Comparison of ENCODE assay signal across 36 cellular contexts in the genomic region with DNA sequence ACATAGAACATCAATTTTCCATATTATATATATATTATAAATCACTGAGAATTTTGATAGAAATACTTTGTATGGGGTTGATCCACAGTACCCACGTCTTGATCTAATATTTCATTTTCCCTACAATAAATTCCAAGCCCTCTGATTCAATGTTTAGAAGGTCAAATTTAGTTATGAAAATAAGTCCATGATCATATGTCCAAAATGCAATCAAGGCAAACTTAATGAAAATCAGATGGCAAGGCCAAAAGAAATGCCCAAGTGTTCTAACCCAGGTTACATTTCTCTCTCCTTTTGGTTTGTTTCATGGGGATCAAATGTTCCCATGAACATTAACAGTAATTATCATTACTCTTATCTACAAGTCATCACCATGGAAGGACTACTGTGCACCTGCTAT.
"Had no signal": no experiment of that assay in that cellular context is flagged by ENCODE, and none has a peak within 500 bp of the region (broad histone marks: within the 10 kb centered on the region; RNA-seq: fewer than 3 reads in every experiment).

No MANE protein-coding gene starts in this region.

- FAIRE-seq: TTC549 had no signal

- H3K9me3 Mint-ChIP-seq: activated B cell treated with CpG ODN at 0.5 μM for 24 hours; activated CD4-positive, alpha-beta memory T cell treated with anti-CD3 and anti-CD28 coated beads for 36 hours; activated CD4-positive, alpha-beta T cell treated with anti-CD3 and anti-CD28 coated beads, Interleukin-2, amount 10 ng/mL, durations not matched to agents 24 days and 14 days; activated CD8-positive, alpha-beta T cell treated with anti-CD3 and anti-CD28 coated beads for 36 hours; activated naive CD4-positive, alpha-beta T cell treated with anti-CD3 and anti-CD28 coated beads for 36 hours; activated naive CD4-positive, alpha-beta T cell treated with anti-CD3 and anti-CD28 coated beads, Interleukin-2, amount 50 U/mL, for 72 hours; activated naive CD8-positive, alpha-beta T cell treated with anti-CD3 and anti-CD28 coated beads for 36 hours; activated T-cell treated with anti-CD3 and anti-CD28 coated beads, Interleukin-2, amount 50 U/mL, for 4 hours; activated T-cell treated with anti-CD3 and anti-CD28 coated beads, Interleukin-2, amount 50 U/mL, for 72 hours; activated T-helper 1 cell treated with anti-CD3 and anti-CD28 coated beads, Interleukin-12 subunit alpha, Interleukin-12 subunit beta, Interleukin-2, Interleukin-4 antibody, amounts not matched to agents 30 ng/mL and 10 ng/mL and 1 ng/mL, durations not matched to agents 14 hours and 24 hours and 36 hours; activated T-helper 17 cell treated with anti-CD3 and anti-CD28 coated beads, Interleukin-2, amount 50 U/mL, for 72 hours; brain; T-helper 2 cell treated with Interferon-gamma antibody and Interleukin-4, amounts not matched to agents 5 μg/mL and 100 μg/mL, for 36 hours had no signal

- H3K27me3 Mint-ChIP-seq: activated B cell treated with CpG ODN at 0.5 μM for 24 hours; activated CD4-positive, alpha-beta memory T cell treated with anti-CD3 and anti-CD28 coated beads for 36 hours; activated CD4-positive, alpha-beta T cell treated with anti-CD3 and anti-CD28 coated beads, Interleukin-2, amount 10 ng/mL, durations not matched to agents 24 days and 14 days; activated CD8-positive, alpha-beta T cell treated with anti-CD3 and anti-CD28 coated beads for 36 hours; activated naive CD8-positive, alpha-beta T cell treated with anti-CD3 and anti-CD28 coated beads for 36 hours; activated T-helper 17 cell treated with anti-CD3 and anti-CD28 coated beads, Interleukin-2, amount 50 U/mL, for 72 hours had no signal

- H3K4me3 ChIP-seq: ascending aorta, cardiac muscle cell had no signal

- ATAC-seq: activated CD8-positive, alpha-beta T cell treated with anti-CD3 and anti-CD28 coated beads for 36 hours; activated naive CD4-positive, alpha-beta T cell treated with anti-CD3 and anti-CD28 coated beads, Interleukin-2, amount 50 U/mL, for 72 hours; activated T-cell treated with anti-CD3 and anti-CD28 coated beads, Interleukin-2, amount 50 U/mL, for 4 hours; activated T-cell treated with anti-CD3 and anti-CD28 coated beads, Interleukin-2, amount 50 U/mL, for 72 hours; activated T-helper 17 cell treated with anti-CD3 and anti-CD28 coated beads, Interleukin-2, amount 50 U/mL, for 72 hours had no signal

- H3K4me1 Mint-ChIP-seq: activated B cell treated with CpG ODN at 0.5 μM for 24 hours; activated CD4-positive, alpha-beta T cell treated with anti-CD3 and anti-CD28 coated beads, Interleukin-2, amount 10 ng/mL, durations not matched to agents 24 days and 14 days; activated naive CD8-positive, alpha-beta T cell treated with anti-CD3 and anti-CD28 coated beads for 36 hours; activated T-helper 17 cell treated with anti-CD3 and anti-CD28 coated beads, Interleukin-2, amount 50 U/mL, for 72 hours had no signal

- H3K9me3 ChIP-seq: ascending aorta had no signal

- H3K27ac Mint-ChIP-seq: activated B cell treated with CpG ODN at 0.5 μM for 24 hours; activated CD4-positive, alpha-beta memory T cell treated with anti-CD3 and anti-CD28 coated beads for 36 hours; activated CD4-positive, alpha-beta T cell treated with anti-CD3 and anti-CD28 coated beads, Interleukin-2, amount 10 ng/mL, durations not matched to agents 24 days and 14 days; activated CD8-positive, alpha-beta T cell treated with anti-CD3 and anti-CD28 coated beads for 36 hours; activated naive CD4-positive, alpha-beta T cell treated with anti-CD3 and anti-CD28 coated beads for 36 hours; activated naive CD4-positive, alpha-beta T cell treated with anti-CD3 and anti-CD28 coated beads, Interleukin-2, amount 50 U/mL, for 72 hours; activated naive CD8-positive, alpha-beta T cell treated with anti-CD3 and anti-CD28 coated beads for 36 hours; activated T-cell treated with anti-CD3 and anti-CD28 coated beads, Interleukin-2, amount 50 U/mL, for 72 hours; activated T-helper 1 cell treated with anti-CD3 and anti-CD28 coated beads, Interleukin-12 subunit alpha, Interleukin-12 subunit beta, Interleukin-2, Interleukin-4 antibody, amounts not matched to agents 30 ng/mL and 10 ng/mL and 1 ng/mL, durations not matched to agents 14 hours and 24 hours and 36 hours; activated T-helper 17 cell treated with anti-CD3 and anti-CD28 coated beads, Interleukin-2, amount 50 U/mL, for 72 hours; T-helper 1 cell treated with Interleukin-12 subunit alpha and Interleukin-12 subunit beta and Interleukin-4 antibody, amounts not matched to agents 30 μg/mL and 1 μg/mL, for 36 hours; T-helper 2 cell treated with Interferon-gamma antibody and Interleukin-4, amounts not matched to agents 5 μg/mL and 100 μg/mL, for 36 hours had no signal

- H3K27me3 ChIP-seq: ascending aorta, cardiac muscle cell had no signal

- DNase-seq: activated B cell treated with CpG ODN at 0.5 μM for 24 hours; activated CD4-positive, alpha-beta memory T cell treated with anti-CD3 and anti-CD28 coated beads for 36 hours; activated CD4-positive, alpha-beta T cell treated with anti-CD3 and anti-CD28 coated beads for 4 hours; activated CD4-positive, alpha-beta T cell treated with anti-CD3 and anti-CD28 coated beads, Interleukin-2, amount 10 ng/mL, durations not matched to agents 24 days and 14 days; activated CD4-positive, alpha-beta T cell treated with anti-CD3 and anti-CD28 coated beads, Interleukin-2, amount 50 U/mL, for 1 hour; activated CD4-positive, alpha-beta T cell treated with anti-CD3 and anti-CD28 coated beads, Interleukin-2, amount 50 U/mL, for 4 hours; activated CD4-positive, CD25-positive, alpha-beta regulatory T cell treated with anti-CD3 and anti-CD28 coated beads, Interleukin-2, amount 50 U/mL, for 72 hours; activated CD8-positive, alpha-beta memory T cell treated with anti-CD3 and anti-CD28 coated beads, Interleukin-2, amount 50 U/mL, for 4 hours; activated CD8-positive, alpha-beta T cell treated with anti-CD3 and anti-CD28 coated beads for 36 hours; activated effector memory CD4-positive, alpha-beta T cell treated with anti-CD3 and anti-CD28 coated beads, Interleukin-2, amount 50 U/mL, for 16 hours; activated gamma-delta T cell treated with Interleukin-2 at 50 U/mL for 16 hours; activated naive CD4-positive, alpha-beta T cell; activated naive CD4-positive, alpha-beta T cell treated with anti-CD3 and anti-CD28 coated beads for 36 hours; activated naive CD4-positive, alpha-beta T cell treated with anti-CD3 and anti-CD28 coated beads, Interleukin-2, amount 50 U/mL, for 16 hours; activated naive CD8-positive, alpha-beta T cell treated with anti-CD3 and anti-CD28 coated beads for 36 hours; activated T-cell treated with anti-CD3 and anti-CD28 coated beads for 4 hours; activated T-cell treated with anti-CD3 and anti-CD28 coated beads, Interleukin-2, amount 50 U/mL, for 1 hour; activated T-cell treated with anti-CD3 and anti-CD28 coated beads, Interleukin-2, amount 50 U/mL, for 4 hours; activated T-cell treated with anti-CD3 and anti-CD28 coated beads, Interleukin-2, amount 50 U/mL, for 72 hours; amygdala; anterior cingulate cortex; caudate nucleus; SW 1271; T-helper 1 cell; T-helper 2 cell; T-helper 9 cell had no signal

- H3K4me3 Mint-ChIP-seq: activated B cell treated with CpG ODN at 0.5 μM for 24 hours; activated CD4-positive, alpha-beta memory T cell treated with anti-CD3 and anti-CD28 coated beads for 36 hours; activated CD4-positive, alpha-beta T cell treated with anti-CD3 and anti-CD28 coated beads, Interleukin-2, amount 10 ng/mL, durations not matched to agents 24 days and 14 days; activated CD8-positive, alpha-beta T cell treated with anti-CD3 and anti-CD28 coated beads for 36 hours; activated naive CD4-positive, alpha-beta T cell treated with anti-CD3 and anti-CD28 coated beads for 36 hours; activated naive CD8-positive, alpha-beta T cell treated with anti-CD3 and anti-CD28 coated beads for 36 hours; activated T-cell treated with anti-CD3 and anti-CD28 coated beads, Interleukin-2, amount 50 U/mL, for 4 hours; activated T-cell treated with anti-CD3 and anti-CD28 coated beads, Interleukin-2, amount 50 U/mL, for 72 hours; activated T-helper 1 cell treated with anti-CD3 and anti-CD28 coated beads, Interleukin-12 subunit alpha, Interleukin-12 subunit beta, Interleukin-2, Interleukin-4 antibody, amounts not matched to agents 30 ng/mL and 10 ng/mL and 1 ng/mL, durations not matched to agents 14 hours and 24 hours and 36 hours; activated T-helper 17 cell treated with anti-CD3 and anti-CD28 coated beads, Interleukin-2, amount 50 U/mL, for 72 hours; brain; T-helper 1 cell treated with Interleukin-12 subunit alpha and Interleukin-12 subunit beta and Interleukin-4 antibody, amounts not matched to agents 30 μg/mL and 1 μg/mL, for 36 hours; T-helper 2 cell treated with Interferon-gamma antibody and Interleukin-4, amounts not matched to agents 5 μg/mL and 100 μg/mL, for 36 hours had no signal

- H3K27ac ChIP-seq: cardiac muscle cell, VCaP had no signal

- H3K36me3 ChIP-seq: cardiac muscle cell had no signal
